Comparison of ENCODE assay signal across 6 cellular contexts in the genomic region with DNA sequence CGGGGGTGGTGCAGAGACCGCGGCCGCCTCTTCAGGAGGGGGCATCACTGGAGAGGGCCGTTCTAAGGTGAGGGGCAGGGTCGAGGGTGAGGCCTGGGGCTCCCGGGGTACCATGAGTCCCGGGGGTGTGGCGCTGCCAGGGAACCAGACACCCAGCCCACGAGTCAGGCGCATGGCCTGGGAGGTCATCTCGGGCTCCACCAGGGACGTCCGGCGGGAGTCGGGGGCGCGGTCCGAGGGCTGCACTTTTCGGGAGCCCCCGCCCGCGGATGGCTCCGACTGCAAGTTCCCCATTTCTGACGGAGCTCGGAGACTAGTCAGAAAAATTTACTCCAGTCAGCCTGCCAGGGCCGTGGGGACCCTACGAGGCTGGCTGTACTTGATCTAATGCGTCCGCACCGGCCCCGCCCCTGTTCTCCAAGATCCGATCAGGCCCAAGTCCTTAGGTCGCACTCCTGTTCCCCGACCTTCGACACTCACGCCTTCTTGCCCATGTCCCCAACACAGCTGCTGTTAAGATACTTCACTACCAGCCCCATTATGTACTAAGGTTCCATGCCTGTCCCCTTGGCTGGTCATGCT. TPM values are rescaled to one million over a fixed set of nuclear protein-coding genes. Genes with fewer than 3 reads are reported as not detected.
DNase-seq lines count a peak whose midpoint lies in the region; ATAC-seq, FAIRE-seq and TF ChIP-seq lines count a peak whose summit lies in the region.

No MANE protein-coding gene starts in this region.

- H4K8ac ChIP-seq in H9 (replicated peaks; ENCODE audit: insufficient read length, low read depth, low read length) = no peak overlapping the region

- no peak overlapping the region for H4K91ac ChIP-seq in H9 (ENCODE audit: insufficient read length, low read depth, low read length)

- DNase-seq in H9 = no peak
- DNase-seq in astrocyte (ENCODE audit: low read depth) = no peak
- no peak for DNase-seq in natural killer cell treated with Interleukin-12 subunit alpha and Interleukin-12 subunit beta and Interleukin-15 and Interleukin-18, amount 100 ng/mL, for 72 hours (ENCODE audit: low spot score)
- no peak for DNase-seq in central memory CD4-positive, alpha-beta T cell
- DNase-seq in NCI-H774 (lab: John Stamatoyannopoulos, UW) = no peak
- no peak for DNase-seq in NCI-H1105 treated with DMSO at 0.1 percent for 48 hours (lab: John Stamatoyannopoulos, UW)

- no peak overlapping the region for H2BK20ac ChIP-seq in H9 (ENCODE audit: low read depth, low read length, poor library complexity, severe bottlenecking)

- H3K4ac ChIP-seq in H9 (ENCODE audit: low read depth, low read length) = no peak overlapping the region

- H3K27me3 ChIP-seq in H9 (ENCODE audit: insufficient read depth, low read length) (no peaks in the 10 kb centered on the region), astrocyte (ENCODE audit: insufficient read depth, low read length) (no peaks in the 10 kb centered on the region)

- peaks cover 3% of the 10 kb centered on the region for H3K36me3 ChIP-seq in astrocyte (ENCODE audit: insufficient read depth, low read length)

- WGBS in H9 (ENCODE audit: extremely low coverage, insufficient read length, low lambda C conversion rate) = no CpG with 5 or more reads among the region's 37 CpGs

- no peak overlapping the region for H3K56ac ChIP-seq in H9 (ENCODE audit: insufficient read length, low read depth, low read length)

- no peak overlapping the region for H2BK5ac ChIP-seq in H9 (ENCODE audit: insufficient read length, low read length)

- H3K4me2 ChIP-seq in H9 (ENCODE audit: insufficient read depth, insufficient read length, low read length) = peak overlapping the region; percentile 88
- H3K4me2 ChIP-seq in astrocyte (ENCODE audit: low read length) = peak overlapping the region; percentile 97

- no peak overlapping the region for H4K5ac ChIP-seq in H9 (ENCODE audit: insufficient read length, low read depth, low read length)

- H3K9me3 Mint-ChIP-seq in H9 (no peaks in the 10 kb centered on the region), astrocyte (ENCODE audit: unreplicated experiment) (peaks cover 3% of the 10 kb centered on the region)
- no peaks in the 10 kb centered on the region for H3K9me3 Mint-ChIP-seq in natural killer cell treated with Interleukin-12 subunit alpha and Interleukin-12 subunit beta and Interleukin-15 and Interleukin-18, amount 100 ng/mL, for 72 hours

- H3K9me3 ChIP-seq in H9 (ENCODE audit: control insufficient read depth, low read depth, low read length) (no peaks in the 10 kb centered on the region), astrocyte (ENCODE audit: insufficient read depth, low read depth, low read length) (no peaks in the 10 kb centered on the region)

- no peaks in the 10 kb centered on the region for H4K20me1 ChIP-seq in H9 (ENCODE audit: control insufficient read depth, insufficient read depth, insufficient read length)
- H4K20me1 ChIP-seq in astrocyte (ENCODE audit: insufficient read depth, low read length) = peaks cover 38% of the 10 kb centered on the region

- H3K18ac ChIP-seq in H9 (ENCODE audit: insufficient read length, low read depth, low read length) = no peak overlapping the region

- H3K4me3 ChIP-seq in astrocyte (ENCODE audit: insufficient read depth, low read depth, low read length) = peak overlapping the region; percentile 68

- H3K9ac ChIP-seq in H9 (ENCODE audit: extremely low read depth, insufficient read length, low read length) (no peak overlapping the region), astrocyte (ENCODE audit: low read length) (peak overlapping the region; percentile 90)

- peaks cover 31 to 43% of the 10 kb centered on the region in 2 experiments for H3K4me1 Mint-ChIP-seq in H9
- H3K4me1 Mint-ChIP-seq in astrocyte (ENCODE audit: low read depth, unreplicated experiment) = peaks cover 9% of the 10 kb centered on the region
- H3K4me1 Mint-ChIP-seq in natural killer cell treated with Interleukin-12 subunit alpha and Interleukin-12 subunit beta and Interleukin-15 and Interleukin-18, amount 100 ng/mL, for 72 hours (ENCODE audit: low read depth in 2 of 2) = peaks cover 17 to 22% of the 10 kb centered on the region in 2 donors

- H3K23ac ChIP-seq in H9 (ENCODE audit: insufficient read length, low read depth, low read length) = no peak overlapping the region

- no peak overlapping the region for H2BK15ac ChIP-seq in H9 (ENCODE audit: low read depth, low read length)

- H3K4me1 ChIP-seq in H9 (ENCODE audit: insufficient read depth, low read length) (no peaks in the 10 kb centered on the region; the same call in 1 of the 2 replicates), astrocyte (ENCODE audit: insufficient read depth, low read length) (peaks cover 19% of the 10 kb centered on the region)

- H3K27me3 Mint-ChIP-seq in H9 (ENCODE audit: low read depth) (peaks cover 7% of the 10 kb centered on the region; the same call in 1 of the 2 replicates), astrocyte (ENCODE audit: low read depth, unreplicated experiment) (no peaks in the 10 kb centered on the region)
- peaks cover 17 to 18% of the 10 kb centered on the region in 2 donors for H3K27me3 Mint-ChIP-seq in natural killer cell treated with Interleukin-12 subunit alpha and Interleukin-12 subunit beta and Interleukin-15 and Interleukin-18, amount 100 ng/mL, for 72 hours

- TF ChIP-seq CTCF in H9 (conservative IDR thresholded peaks at IDR 0.05) = no peak
- no peak for TF ChIP-seq CTCF in astrocyte (IDR thresholded peaks at IDR 0.05; ENCODE audit: insufficient read depth, low read depth, low read length)

- no peaks in the 10 kb centered on the region; the same call in 1 of the 2 replicates for H3K79me2 ChIP-seq in H9 (ENCODE audit: insufficient read depth, low read length)
- peaks cover 24% of the 10 kb centered on the region for H3K79me2 ChIP-seq in astrocyte (ENCODE audit: insufficient read depth, low read length)

- H3K23me2 ChIP-seq in H9 (ENCODE audit: insufficient read length, low read depth, low read length, poor library complexity, severe bottlenecking) = peaks cover 35% of the 10 kb centered on the region

- H3K4me3 Mint-ChIP-seq in H9 (peak overlapping the region; percentile 83 to 95), astrocyte (ENCODE audit: unreplicated experiment) (peak overlapping the region; percentile 81)
- peak overlapping the region; percentile 96 for H3K4me3 Mint-ChIP-seq in natural killer cell treated with Interleukin-12 subunit alpha and Interleukin-12 subunit beta and Interleukin-15 and Interleukin-18, amount 100 ng/mL, for 72 hours

- H3K79me1 ChIP-seq in H9 (ENCODE audit: insufficient read depth, low read depth, low read length, poor library complexity, severe bottlenecking) = no peaks in the 10 kb centered on the region

- no peak for ATAC-seq in natural killer cell treated with Interleukin-12 subunit alpha and Interleukin-12 subunit beta and Interleukin-15 and Interleukin-18, amount 100 ng/mL, for 72 hours

- H3K27ac Mint-ChIP-seq in H9 (peak overlapping the region; percentile 73 to 96 (median 88); a peak in 5 of 7 replicates), astrocyte (ENCODE audit: unreplicated experiment) (peak overlapping the region; percentile 59)
- H3K27ac Mint-ChIP-seq in natural killer cell treated with Interleukin-12 subunit alpha and Interleukin-12 subunit beta and Interleukin-15 and Interleukin-18, amount 100 ng/mL, for 72 hours = peak overlapping the region; percentile 28 to 38

- no peak for FAIRE-seq in astrocyte (lab: Jason Lieb, UNC)

- no peak overlapping the region for H2BK12ac ChIP-seq in H9 (ENCODE audit: insufficient read length, low read depth, low read length)

- H3K36me3 Mint-ChIP-seq in H9 (ENCODE audit: insufficient read depth in 1 of 3, low read depth in 3 of 3) (peaks cover 11 to 38% (median 26%) of the 10 kb centered on the region in 3 experiments), astrocyte (ENCODE audit: low read depth, unreplicated experiment) (peaks cover 11% of the 10 kb centered on the region)
- peaks cover 8% of the 10 kb centered on the region for H3K36me3 Mint-ChIP-seq in natural killer cell treated with Interleukin-12 subunit alpha and Interleukin-12 subunit beta and Interleukin-15 and Interleukin-18, amount 100 ng/mL, for 72 hours

- H3T11ph ChIP-seq in H9 (ENCODE audit: low read length) = no peak overlapping the region

- H3K27ac ChIP-seq in H9 (ENCODE audit: insufficient read length, low read depth, low read length) (no peak overlapping the region), astrocyte (ENCODE audit: low read depth, low read length) (no peak overlapping the region)

- H2AFZ ChIP-seq in H9 (ENCODE audit: low read length) (no peak overlapping the region), astrocyte (ENCODE audit: low read depth, low read length) (no peak overlapping the region)

- H3K14ac ChIP-seq in H9 (ENCODE audit: insufficient read depth, low read length) = no peak overlapping the region

- no peak overlapping the region for H2AK5ac ChIP-seq in H9 (ENCODE audit: insufficient read length, low read length)

- H2BK120ac ChIP-seq in H9 (ENCODE audit: low read depth, low read length, poor library complexity, severe bottlenecking) = no peak overlapping the region

RNA-seq across cellular contexts. Expression of gene GGN, which starts 0.8 kb away (rescaled TPM):
- total RNA-seq in H9 (2021) (1.5 and 2.4 TPM in 2 replicates), astrocyte (2.1 and 2.8 TPM in 2 replicates)
- total RNA-seq in natural killer cell treated with Interleukin-12 subunit alpha and Interleukin-12 subunit beta and Interleukin-15 and Interleukin-18, amount 100 ng/mL, for 72 hours = under 1 TPM in 1 of 2 donors, not detected in 1; 0.24 TPM

RNA-seq across cellular contexts. Expression of gene SPRED3, which starts 1.4 kb away (rescaled TPM):
- total RNA-seq in H9 (2021) (11.5 and 16.4 TPM in 2 replicates), astrocyte (17.3 and 19.0 TPM in 2 replicates)
- 1 to 10 TPM; 2.5 to 4.6 TPM for total RNA-seq in natural killer cell treated with Interleukin-12 subunit alpha and Interleukin-12 subunit beta and Interleukin-15 and Interleukin-18, amount 100 ng/mL, for 72 hours

RNA-seq across cellular contexts. Expression of gene PSMD8, which starts 12.7 kb away (rescaled TPM):
- total RNA-seq in H9 (2021) = 185 and 189 TPM in 2 replicates
- total RNA-seq in astrocyte = 215 and 218 TPM in 2 replicates
- total RNA-seq in natural killer cell treated with Interleukin-12 subunit alpha and Interleukin-12 subunit beta and Interleukin-15 and Interleukin-18, amount 100 ng/mL, for 72 hours = 100 to 1,000 TPM; 133 to 252 TPM

RNA-seq across cellular contexts. Expression of gene FAM98C, which starts 15.8 kb away (rescaled TPM):
- total RNA-seq in H9 (2021) (15.0 and 16.4 TPM in 2 replicates), astrocyte (11.9 and 15.0 TPM in 2 replicates)
- total RNA-seq in natural killer cell treated with Interleukin-12 subunit alpha and Interleukin-12 subunit beta and Interleukin-15 and Interleukin-18, amount 100 ng/mL, for 72 hours = 10 to 100 TPM; 21.8 to 25.8 TPM

RNA-seq across cellular contexts. Expression of gene RASGRP4, which starts 39.0 kb away (rescaled TPM):
- total RNA-seq in H9 (2021) (0.28 and 0.39 TPM in 2 replicates), astrocyte (not detected in 2 replicates)
- 1 to 10 TPM in 1 of 2 donors, not detected in 1; 1.9 TPM for total RNA-seq in natural killer cell treated with Interleukin-12 subunit alpha and Interleukin-12 subunit beta and Interleukin-15 and Interleukin-18, amount 100 ng/mL, for 72 hours

Comparison
In these comparisons a context has a peak if more than half of its experiments do, and no peak if none do; other contexts are left out.
1. H3K27ac Mint-ChIP-seq: peak in every context shown above with its lines; median percentile 88 in H9; 59 in astrocyte; 33 in natural killer cell treated with Interleukin-12 subunit alpha and Interleukin-12 subunit beta and Interleukin-15 and Interleukin-18, amount 100 ng/mL, for 72 hours.